ENCODE assay signal across 38 cellular contexts in genomic region chr13:24385902-24386301, GRCh38.
"Had no signal": no experiment of that assay in that cellular context is flagged by ENCODE, and none has a peak within 500 bp of the region (broad histone marks: within the 10 kb centered on the region; RNA-seq: fewer than 3 reads in every experiment).

No MANE protein-coding gene starts in this region.

- H3K27ac ChIP-seq: adrenal gland, ascending aorta, body of pancreas, brain microvascular endothelial cell, breast epithelium, cardiac muscle cell had no signal

- H3K4me3 Mint-ChIP-seq: activated naive CD4-positive, alpha-beta T cell treated with anti-CD3 and anti-CD28 coated beads for 36 hours; activated naive CD4-positive, alpha-beta T cell treated with anti-CD3 and anti-CD28 coated beads, Interleukin-2, amount 10 ng/mL, durations not matched to agents 7 days and 5 days; activated naive CD4-positive, alpha-beta T cell treated with anti-CD3 and anti-CD28 coated beads, Interleukin-2, amount 50 U/mL, for 24 hours; activated naive CD8-positive, alpha-beta T cell; activated naive CD8-positive, alpha-beta T cell treated with anti-CD3 and anti-CD28 coated beads for 36 hours; activated naive CD8-positive, alpha-beta T cell treated with anti-CD3 and anti-CD28 coated beads, Interleukin-2, amount 10 ng/mL, durations not matched to agents 7 days and 5 days; activated naive CD8-positive, alpha-beta T cell treated with anti-CD3 and anti-CD28 coated beads, Interleukin-2, amount 50 U/mL, for 24 hours; activated T-cell treated with anti-CD3 and anti-CD28 coated beads, Interleukin-2, amount 50 U/mL, for 24 hours; activated T-cell treated with anti-CD3 and anti-CD28 coated beads, Interleukin-2, amount 50 U/mL, for 4 hours; activated T-cell treated with anti-CD3 and anti-CD28 coated beads, Interleukin-2, amount 50 U/mL, for 72 hours; activated T-helper 1 cell treated with anti-CD3 and anti-CD28 coated beads, Interleukin-12 subunit alpha, Interleukin-12 subunit beta, Interleukin-2, Interleukin-4 antibody, amounts not matched to agents 30 ng/mL and 10 ng/mL and 1 ng/mL, durations not matched to agents 14 hours and 24 hours and 36 hours; activated T-helper 17 cell treated with anti-CD3 and anti-CD28 coated beads, Interleukin-2, amount 50 U/mL, for 72 hours; brain; central memory CD8-positive, alpha-beta T cell had no signal

- H3K27ac Mint-ChIP-seq: activated naive CD4-positive, alpha-beta T cell treated with anti-CD3 and anti-CD28 coated beads for 36 hours; activated naive CD4-positive, alpha-beta T cell treated with anti-CD3 and anti-CD28 coated beads, Interleukin-2, amount 10 ng/mL, durations not matched to agents 7 days and 5 days; activated naive CD4-positive, alpha-beta T cell treated with anti-CD3 and anti-CD28 coated beads, Interleukin-2, amount 50 U/mL, for 24 hours; activated naive CD4-positive, alpha-beta T cell treated with anti-CD3 and anti-CD28 coated beads, Interleukin-2, amount 50 U/mL, for 72 hours; activated naive CD8-positive, alpha-beta T cell; activated naive CD8-positive, alpha-beta T cell treated with anti-CD3 and anti-CD28 coated beads for 36 hours; activated naive CD8-positive, alpha-beta T cell treated with anti-CD3 and anti-CD28 coated beads, Interleukin-2, amount 10 ng/mL, durations not matched to agents 7 days and 5 days; activated naive CD8-positive, alpha-beta T cell treated with anti-CD3 and anti-CD28 coated beads, Interleukin-2, amount 50 U/mL, for 24 hours; activated T-cell treated with anti-CD3 and anti-CD28 coated beads, Interleukin-2, amount 50 U/mL, for 24 hours; activated T-cell treated with anti-CD3 and anti-CD28 coated beads, Interleukin-2, amount 50 U/mL, for 72 hours; activated T-helper 1 cell treated with anti-CD3 and anti-CD28 coated beads, Interleukin-12 subunit alpha, Interleukin-12 subunit beta, Interleukin-2, Interleukin-4 antibody, amounts not matched to agents 30 ng/mL and 10 ng/mL and 1 ng/mL, durations not matched to agents 14 hours and 24 hours and 36 hours; activated T-helper 17 cell treated with anti-CD3 and anti-CD28 coated beads, Interleukin-2, amount 50 U/mL, for 72 hours; activated T-helper 2 cell treated with anti-CD3 and anti-CD28 coated beads, Interferon-gamma antibody, Interleukin-2, Interleukin-4, amounts not matched to agents 10 μg/mL and 5 μg/mL and 100 μg/mL, durations not matched to agents 14 hours and 24 hours and 36 hours; brain had no signal

- H3K9me3 ChIP-seq: adrenal gland, ascending aorta, body of pancreas, breast epithelium had no signal

- H3K4me1 ChIP-seq: adrenal gland, ascending aorta, body of pancreas, breast epithelium had no signal

- H3K27me3 ChIP-seq: adrenal gland, ascending aorta, body of pancreas, brain microvascular endothelial cell, breast epithelium, cardiac muscle cell had no signal

- DNase-seq: activated effector memory CD4-positive, alpha-beta T cell treated with Interleukin-2 at 50 U/mL for 16 hours; activated gamma-delta T cell; activated gamma-delta T cell treated with Interleukin-2 at 50 U/mL for 16 hours; activated naive CD4-positive, alpha-beta T cell; activated naive CD4-positive, alpha-beta T cell treated with anti-CD3 and anti-CD28 coated beads for 36 hours; activated naive CD4-positive, alpha-beta T cell treated with anti-CD3 and anti-CD28 coated beads, Interleukin-2, amount 10 ng/mL, durations not matched to agents 7 days and 5 days; activated naive CD4-positive, alpha-beta T cell treated with anti-CD3 and anti-CD28 coated beads, Interleukin-2, amount 50 U/mL, for 16 hours; activated naive CD4-positive, alpha-beta T cell treated with Interleukin-2 at 50 U/mL for 16 hours; activated naive CD8-positive, alpha-beta T cell treated with anti-CD3 and anti-CD28 coated beads for 36 hours; activated naive CD8-positive, alpha-beta T cell treated with anti-CD3 and anti-CD28 coated beads, Interleukin-2, amount 10 ng/mL, durations not matched to agents 7 days and 5 days; activated naive CD8-positive, alpha-beta T cell treated with anti-CD3 and anti-CD28 coated beads, Interleukin-2, amount 50 U/mL, for 24 hours; activated T-cell treated with anti-CD3 and anti-CD28 coated beads for 4 hours; activated T-cell treated with anti-CD3 and anti-CD28 coated beads, Interleukin-2, amount 50 U/mL, for 1 hour; activated T-cell treated with anti-CD3 and anti-CD28 coated beads, Interleukin-2, amount 50 U/mL, for 24 hours; activated T-cell treated with anti-CD3 and anti-CD28 coated beads, Interleukin-2, amount 50 U/mL, for 4 hours; activated T-cell treated with anti-CD3 and anti-CD28 coated beads, Interleukin-2, amount 50 U/mL, for 48 hours; activated T-cell treated with anti-CD3 and anti-CD28 coated beads, Interleukin-2, amount 50 U/mL, for 72 hours; adrenal gland; amniotic stem cell; amygdala; anterior cingulate cortex; aorta; body of pancreas; brain microvascular endothelial cell; caudate nucleus; central memory CD4-positive, alpha-beta T cell; cerebellar nuclear complex had no signal

- H3K4me1 Mint-ChIP-seq: activated naive CD4-positive, alpha-beta T cell treated with anti-CD3 and anti-CD28 coated beads, Interleukin-2, amount 10 ng/mL, durations not matched to agents 7 days and 5 days; activated T-helper 17 cell treated with anti-CD3 and anti-CD28 coated beads, Interleukin-2, amount 50 U/mL, for 72 hours; brain; central memory CD8-positive, alpha-beta T cell had no signal

- H3K27me3 Mint-ChIP-seq: activated naive CD4-positive, alpha-beta T cell treated with anti-CD3 and anti-CD28 coated beads, Interleukin-2, amount 50 U/mL, for 24 hours; activated naive CD8-positive, alpha-beta T cell; activated naive CD8-positive, alpha-beta T cell treated with anti-CD3 and anti-CD28 coated beads for 36 hours; activated naive CD8-positive, alpha-beta T cell treated with anti-CD3 and anti-CD28 coated beads, Interleukin-2, amount 10 ng/mL, durations not matched to agents 7 days and 5 days; activated naive CD8-positive, alpha-beta T cell treated with anti-CD3 and anti-CD28 coated beads, Interleukin-2, amount 50 U/mL, for 24 hours; activated T-cell treated with anti-CD3 and anti-CD28 coated beads, Interleukin-2, amount 50 U/mL, for 24 hours; activated T-helper 17 cell treated with anti-CD3 and anti-CD28 coated beads, Interleukin-2, amount 50 U/mL, for 72 hours had no signal

- H3K36me3 ChIP-seq: adrenal gland, ascending aorta, brain microvascular endothelial cell, breast epithelium, cardiac muscle cell had no signal

- H3K9me3 Mint-ChIP-seq: activated naive CD4-positive, alpha-beta T cell treated with anti-CD3 and anti-CD28 coated beads for 36 hours; activated naive CD4-positive, alpha-beta T cell treated with anti-CD3 and anti-CD28 coated beads, Interleukin-2, amount 10 ng/mL, durations not matched to agents 7 days and 5 days; activated naive CD4-positive, alpha-beta T cell treated with anti-CD3 and anti-CD28 coated beads, Interleukin-2, amount 50 U/mL, for 24 hours; activated naive CD4-positive, alpha-beta T cell treated with anti-CD3 and anti-CD28 coated beads, Interleukin-2, amount 50 U/mL, for 72 hours; activated naive CD8-positive, alpha-beta T cell treated with anti-CD3 and anti-CD28 coated beads for 36 hours; activated naive CD8-positive, alpha-beta T cell treated with anti-CD3 and anti-CD28 coated beads, Interleukin-2, amount 10 ng/mL, durations not matched to agents 7 days and 5 days; activated naive CD8-positive, alpha-beta T cell treated with anti-CD3 and anti-CD28 coated beads, Interleukin-2, amount 50 U/mL, for 24 hours; activated T-cell treated with anti-CD3 and anti-CD28 coated beads, Interleukin-2, amount 50 U/mL, for 24 hours; activated T-cell treated with anti-CD3 and anti-CD28 coated beads, Interleukin-2, amount 50 U/mL, for 4 hours; activated T-cell treated with anti-CD3 and anti-CD28 coated beads, Interleukin-2, amount 50 U/mL, for 72 hours; activated T-helper 1 cell treated with anti-CD3 and anti-CD28 coated beads, Interleukin-12 subunit alpha, Interleukin-12 subunit beta, Interleukin-2, Interleukin-4 antibody, amounts not matched to agents 30 ng/mL and 10 ng/mL and 1 ng/mL, durations not matched to agents 14 hours and 24 hours and 36 hours; activated T-helper 17 cell treated with anti-CD3 and anti-CD28 coated beads, Interleukin-2, amount 50 U/mL, for 72 hours; activated T-helper 2 cell treated with anti-CD3 and anti-CD28 coated beads, Interferon-gamma antibody, Interleukin-2, Interleukin-4, amounts not matched to agents 10 μg/mL and 5 μg/mL and 100 μg/mL, durations not matched to agents 14 hours and 24 hours and 36 hours; brain; central memory CD8-positive, alpha-beta T cell had no signal

- ATAC-seq: activated naive CD4-positive, alpha-beta T cell treated with anti-CD3 and anti-CD28 coated beads, Interleukin-2, amount 50 U/mL, for 72 hours; activated naive CD8-positive, alpha-beta T cell treated with anti-CD3 and anti-CD28 coated beads, Interleukin-2, amount 50 U/mL, for 24 hours; activated T-cell treated with anti-CD3 and anti-CD28 coated beads, Interleukin-2, amount 50 U/mL, for 4 hours; activated T-cell treated with anti-CD3 and anti-CD28 coated beads, Interleukin-2, amount 50 U/mL, for 72 hours; activated T-helper 17 cell treated with anti-CD3 and anti-CD28 coated beads, Interleukin-2, amount 50 U/mL, for 72 hours; body of pancreas had no signal

- H3K4me3 ChIP-seq: adrenal gland, ascending aorta, body of pancreas, breast epithelium, cardiac muscle cell had no signal
